ENCODE assay signal across 24 cellular contexts in the genomic region with DNA sequence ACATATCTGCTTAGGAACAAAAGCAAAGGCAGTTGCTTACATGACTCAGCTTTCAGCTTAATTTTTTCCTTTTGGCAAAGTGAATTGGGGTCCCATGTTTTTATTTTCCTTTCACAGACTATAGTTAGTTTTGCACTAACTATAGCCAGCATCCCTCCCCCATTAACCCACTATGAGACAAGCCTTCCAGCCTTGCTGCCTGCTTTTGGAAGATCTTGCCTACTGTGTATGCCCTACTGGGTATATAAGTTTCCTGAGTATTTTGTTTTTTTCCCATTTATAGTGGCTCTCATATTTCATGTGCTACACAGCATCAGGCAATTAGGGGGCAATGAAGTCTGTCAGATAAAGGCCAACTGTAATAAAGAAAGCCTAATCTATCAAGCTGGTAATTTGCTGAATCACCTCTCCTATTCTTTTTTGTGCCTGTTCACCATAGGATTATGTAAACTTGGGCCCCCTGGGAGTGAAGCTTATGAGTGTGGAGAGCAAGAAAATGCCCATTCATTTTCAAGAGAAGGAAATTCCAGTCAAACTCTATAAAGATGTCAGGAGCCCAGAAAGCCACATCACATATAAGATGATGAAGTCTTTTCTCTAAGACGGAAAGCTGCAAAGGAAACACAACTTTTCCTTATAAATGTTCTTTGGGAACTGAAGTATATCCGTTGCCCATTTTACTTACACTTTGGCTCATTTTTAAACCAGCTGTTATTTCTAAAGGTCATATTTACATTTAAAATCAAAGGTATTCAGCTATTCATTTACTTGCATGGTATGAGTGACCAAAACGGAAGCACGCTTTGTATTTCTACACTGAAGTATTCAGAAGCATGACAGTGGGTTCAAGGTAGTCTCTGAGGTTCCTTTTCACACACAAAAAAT.
DNase-seq lines count a peak whose midpoint lies in the region; ATAC-seq, FAIRE-seq and TF ChIP-seq lines count a peak whose summit lies in the region.
"Had no signal": no experiment of that assay in that cellular context is flagged by ENCODE, and none has a peak within 500 bp of the region (broad histone marks: within the 10 kb centered on the region; RNA-seq: fewer than 3 reads in every experiment).

No MANE protein-coding gene starts in this region.

- POLR2A ChIA-PET in HepG2 (lab: Yijun Ruan, JAX), result interaction anchor here (0.7 to 1.8 kb wide), 5 partner anchors 9 to 64 kb away, joined by 3 to 8 read pairs (median 4); a partner anchor contains a TSS

- H3K36me3 ChIP-seq in HepG2 (replicated peaks in 1 of 2; ENCODE audit: control insufficient read depth in 1 of 2, insufficient read depth in 2 of 2, low read length in 2 of 2), result no peaks in the 10 kb centered on the region
- no peaks in the 10 kb centered on the region for H3K36me3 ChIP-seq in right lobe of liver
- H3K36me3 ChIP-seq: ascending aorta, esophagus muscularis mucosa, thyroid gland had no signal

- H3K4me3 ChIP-seq in HepG2 (replicated peaks in 1 of 3; ENCODE audit: insufficient read depth in 1 of 3, low read depth in 2 of 3, low read length in 3 of 3) (peak overlapping the region in 1 of 3 experiments; percentile 1; a peak in 2 of 6 replicates), right lobe of liver (no peak overlapping the region), cardiac fibroblast (replicated peaks in 1 of 2; ENCODE audit: low read depth in 2 of 2, low read length in 2 of 2) (no peak overlapping the region)
- H3K4me3 ChIP-seq: ascending aorta, esophagus muscularis mucosa, skin epidermis, thyroid gland had no signal

- H3K27me3 ChIP-seq in HepG2 (ENCODE audit: control insufficient read depth in 1 of 2, insufficient read depth in 2 of 2, low read length in 2 of 2), result no peaks in the 10 kb centered on the region
- no peaks in the 10 kb centered on the region for H3K27me3 ChIP-seq in right lobe of liver
- H3K27me3 ChIP-seq: ascending aorta, thyroid gland had no signal

- H3K27ac ChIP-seq in HepG2 (ENCODE audit: extremely low read length, insufficient read depth, low read length) (peak overlapping the region; percentile 76), right lobe of liver (no peak overlapping the region)
- H3K27ac ChIP-seq: ascending aorta, esophagus muscularis mucosa, skin epidermis, thyroid gland had no signal

- DNase-seq in HepG2 (ENCODE audit: low spot score) (peak; percentile 73), right lobe of liver (no peak), NCI-H2171 (lab: John Stamatoyannopoulos, UW) (peak; percentile 79), cardiac fibroblast (ENCODE audit: low read depth in 2 of 2) (peak; percentile 42 to 63), stromal cell of bone marrow (ENCODE audit: low read depth) (peak; percentile 72), GM19239 (ENCODE audit: insufficient read length, low spot score) (no peak)
- no peak for DNase-seq in activated naive CD4-positive, alpha-beta T cell treated with Interleukin-2 at 50 U/mL for 16 hours
- DNase-seq: ACHN; activated CD8-positive, alpha-beta T cell treated with anti-CD3 and anti-CD28 coated beads for 36 hours; activated T-cell treated with anti-CD3 and anti-CD28 coated beads, Interleukin-2, amount 50 U/mL, for 4 hours; C1 segment of cervical spinal cord; cerebellar nuclear complex; effector memory CD4-positive, alpha-beta T cell; NCI-H1092 treated with DMSO at 0.1 percent for 48 hours; NCI-H345; stimulated activated CD4-positive, alpha-beta T cell treated with anti-CD3 and anti-CD28 coated beads, Interleukin-2, amount 100 ng/mL, for 24 hours; stimulated activated naive CD4-positive, alpha-beta T cell; T1000; thyroid gland had no signal

- ATAC-seq in HepG2 (peak; percentile 80), right lobe of liver (no peak), HG03432 (IDR thresholded peaks at IDR 0.05; ENCODE audit: unreplicated experiment) (no peak)
- ATAC-seq: activated CD8-positive, alpha-beta T cell treated with anti-CD3 and anti-CD28 coated beads for 36 hours; activated T-cell treated with anti-CD3 and anti-CD28 coated beads, Interleukin-2, amount 50 U/mL, for 4 hours had no signal

- intact Hi-C loops in HepG2 (cut with micrococcal nuclease; ENCODE audit: unreplicated experiment), result no loop called here
- intact Hi-C loops in right lobe of liver (cut with DNase I), result no loop called here

- TF ChIP-seq EP300 in HepG2 (IDR thresholded peaks at IDR 0.05; ENCODE audit: low read depth in 2 of 2, low read length in 2 of 2) (peak in 1 of 2 experiments; percentile 73; a peak in 2 of 4 replicates), HepG2 (CRISPR knock-in tag; IDR thresholded peaks at IDR 0.05; ENCODE audit: borderline replicate concordance) (no peak)

- CTCF ChIA-PET in HepG2 (lab: Yijun Ruan, JAX; ENCODE audit: low intra/inter-chr PET ratio, low total read pairs), result no interaction called here

- no peak for FAIRE-seq in HepG2 (lab: Jason Lieb, UNC)
- FAIRE-seq in GM19239 (lab: Jason Lieb, UNC), result no peak
- FAIRE-seq: D721Med had no signal

- peak overlapping the region; percentile 52 for H3K4me2 ChIP-seq in HepG2 (ENCODE audit: low read depth, low read length)

- H4K20me1 ChIP-seq in HepG2 (ENCODE audit: insufficient read depth, low read length), result no peaks in the 10 kb centered on the region

- no peaks in the 10 kb centered on the region for H3K79me2 ChIP-seq in HepG2 (ENCODE audit: insufficient read depth, low read length)

- in situ Hi-C loops in HepG2 (cut with HindIII; ENCODE audit: extremely low pct_ligation_motif_present, low pct_unique_long_range_greater_than_20kb), result no loop called here

- H3K9me3 ChIP-seq in HepG2 (ENCODE audit: low read length), result peaks cover 7% of the 10 kb centered on the region
- H3K9me3 ChIP-seq in right lobe of liver, result no peaks in the 10 kb centered on the region
- H3K9me3 ChIP-seq: ascending aorta, thyroid gland had no signal

- TF ChIP-seq POLR2A in HepG2 (IDR thresholded peaks at IDR 0.05; ENCODE audit: insufficient read depth in 1 of 2, low read depth in 2 of 2, low read length in 2 of 2) (no peak), right lobe of liver (IDR thresholded peaks at IDR 0.05) (no peak)

- peaks cover 63% of the 10 kb centered on the region for H3K4me1 ChIP-seq in HepG2 (ENCODE audit: insufficient read depth, low read length)
- no peaks in the 10 kb centered on the region for H3K4me1 ChIP-seq in right lobe of liver
- H3K4me1 ChIP-seq: ascending aorta, esophagus muscularis mucosa, thyroid gland had no signal

- 20% methylated on average over 4 of the region's 4 CpGs for WGBS in HepG2 (ENCODE audit: low lambda C conversion rate)
- 61% methylated on average over 4 of the region's 4 CpGs for WGBS in right lobe of liver (ENCODE audit: insufficient coverage, low coverage, low lambda C conversion rate, missing lambda C conversion rate)

- TF ChIP-seq CTCF in HepG2 (CRISPR knock-in tag; IDR thresholded peaks at IDR 0.05) (no peak), right lobe of liver (IDR thresholded peaks at IDR 0.05) (no peak), cardiac fibroblast (IDR thresholded peaks at IDR 0.05; ENCODE audit: low read depth, low read length) (no peak)

- peak overlapping the region; percentile 25 for H3K9ac ChIP-seq in HepG2 (ENCODE audit: insufficient read depth, low read depth, low read length)

- no peak for TF ChIP-seq RAD21 in HepG2 (CRISPR knock-in tag; IDR thresholded peaks at IDR 0.05)

- peak overlapping the region; percentile 60 for H2AFZ ChIP-seq in HepG2 (ENCODE audit: low read length)

- TSS peak; percentile 89 for BruUV-seq in HepG2 (replicated peaks; lab: Mats Ljungman, UMichigan)

TF ChIP-seq in HepG2, 621 proteins besides CTCF, POLR2A, EP300 and RAD21 (continues in another document):
- TF ChIP-seq ZNF746 (CRISPR knock-in tag; IDR thresholded peaks at IDR 0.05), result no peak
- TF ChIP-seq SNRNP70 (IDR thresholded peaks at IDR 0.05; ENCODE audit: low read depth, low read length), result no peak
- TF ChIP-seq KDM4B (CRISPR knock-in tag; IDR thresholded peaks at IDR 0.05), result no peak
- TF ChIP-seq, protein P1, sequence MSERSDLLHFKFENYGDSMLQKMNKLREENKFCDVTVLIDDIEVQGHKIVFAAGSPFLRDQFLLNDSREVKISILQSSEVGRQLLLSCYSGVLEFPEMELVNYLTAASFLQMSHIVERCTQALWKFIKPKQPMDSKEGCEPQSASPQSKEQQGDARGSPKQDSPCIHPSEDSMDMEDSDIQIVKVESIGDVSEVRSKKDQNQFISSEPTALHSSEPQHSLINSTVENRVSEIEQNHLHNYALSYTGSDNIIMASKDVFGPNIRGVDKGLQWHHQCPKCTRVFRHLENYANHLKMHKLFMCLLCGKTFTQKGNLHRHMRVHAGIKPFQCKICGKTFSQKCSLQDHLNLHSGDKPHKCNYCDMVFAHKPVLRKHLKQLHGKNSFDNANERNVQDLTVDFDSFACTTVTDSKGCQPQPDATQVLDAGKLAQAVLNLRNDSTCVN (CRISPR knock-in tag; IDR thresholded peaks at IDR 0.05; ENCODE audit: borderline replicate concordance), result no peak
- TF ChIP-seq ATAD3A (CRISPR knock-in tag; IDR thresholded peaks at IDR 0.05), result no peak
- TF ChIP-seq, protein P2, sequence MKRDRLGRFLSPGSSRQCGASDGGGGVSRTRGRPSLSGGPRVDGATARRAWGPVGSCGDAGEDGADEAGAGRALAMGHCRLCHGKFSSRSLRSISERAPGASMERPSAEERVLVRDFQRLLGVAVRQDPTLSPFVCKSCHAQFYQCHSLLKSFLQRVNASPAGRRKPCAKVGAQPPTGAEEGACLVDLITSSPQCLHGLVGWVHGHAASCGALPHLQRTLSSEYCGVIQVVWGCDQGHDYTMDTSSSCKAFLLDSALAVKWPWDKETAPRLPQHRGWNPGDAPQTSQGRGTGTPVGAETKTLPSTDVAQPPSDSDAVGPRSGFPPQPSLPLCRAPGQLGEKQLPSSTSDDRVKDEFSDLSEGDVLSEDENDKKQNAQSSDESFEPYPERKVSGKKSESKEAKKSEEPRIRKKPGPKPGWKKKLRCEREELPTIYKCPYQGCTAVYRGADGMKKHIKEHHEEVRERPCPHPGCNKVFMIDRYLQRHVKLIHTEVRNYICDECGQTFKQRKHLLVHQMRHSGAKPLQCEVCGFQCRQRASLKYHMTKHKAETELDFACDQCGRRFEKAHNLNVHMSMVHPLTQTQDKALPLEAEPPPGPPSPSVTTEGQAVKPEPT (CRISPR knock-in tag; IDR thresholded peaks at IDR 0.05; ENCODE audit: low read depth), result no peak
- TF ChIP-seq JUN (CRISPR knock-in tag; IDR thresholded peaks at IDR 0.05), result no peak
- no peak for TF ChIP-seq NBN (conservative IDR thresholded peaks at IDR 0.05)

Comparison
In these comparisons a context has a peak if more than half of its experiments do, and no peak if none do; other contexts are left out.
1. DNase-seq: peak in HepG2 (single experiment), NCI-H2171 (single experiment), cardiac fibroblast (2 of 2) and stromal cell of bone marrow (single experiment); none in right lobe of liver (0 of 3), activated naive CD4-positive, alpha-beta T cell treated with Interleukin-2 at 50 U/mL for 16 hours (single experiment) and GM19239 (single experiment).